Comparison of ENCODE assay signal across 25 cellular contexts in genomic region chr1:191711961-191712360, GRCh38.
"Had no signal": no experiment of that assay in that cellular context is flagged by ENCODE, and none has a peak within 500 bp of the region (broad histone marks: within the 10 kb centered on the region; RNA-seq: fewer than 3 reads in every experiment).

No MANE protein-coding gene starts in this region.

- H3K4me1 ChIP-seq: neural progenitor cell, parathyroid adenoma, psoas muscle, right lobe of liver, suprapubic skin, testis, tibial artery, transverse colon, upper lobe of right lung, uterus had no signal

- H3K27me3 ChIP-seq: neural progenitor cell, ovary, right lobe of liver, suprapubic skin, testis, tibial artery, transverse colon, upper lobe of right lung, uterus had no signal

- ATAC-seq: naive thymus-derived CD4-positive, alpha-beta T cell; natural killer cell; psoas muscle; right cardiac atrium; right lobe of liver; stimulated activated effector memory CD8-positive, alpha-beta T cell treated with anti-CD3 and anti-CD28 coated beads, Interleukin-12 subunit alpha, Interleukin-12 subunit beta, amount 100 ng/mL, for 72 hours; stimulated activated naive CD8-positive, alpha-beta T cell treated with anti-CD3 and anti-CD28 coated beads, Interleukin-15, amount 100 ng/mL, for 72 hours; stimulated activated naive CD8-positive, alpha-beta T cell treated with anti-CD3 and anti-CD28 coated beads, Interleukin-15, Interleukin-2, amounts not matched to agents 100 U/mL and 50 U/mL, for 24 hours; upper lobe of right lung had no signal

- H3K9me3 ChIP-seq: ovary, psoas muscle, right lobe of liver, suprapubic skin, testis, tibial artery, transverse colon, upper lobe of right lung, uterus had no signal

- H3K4me3 ChIP-seq: neural progenitor cell, ovary, psoas muscle, right lobe of liver, skin epidermis, suprapubic skin, testis, tibial artery, transverse colon, upper lobe of right lung, uterus had no signal

- DNase-seq: naive thymus-derived CD4-positive, alpha-beta T cell; natural killer cell; occipital lobe; ovary; psoas muscle; right cardiac atrium; right lobe of liver; stimulated activated CD4-positive, alpha-beta T cell treated with anti-CD3 and anti-CD28 coated beads, Interleukin-15, amount 100 ng/mL, for 24 hours; stimulated activated CD4-positive, alpha-beta T cell treated with anti-CD3 and anti-CD28 coated beads, Interleukin-2, amount 100 ng/mL, for 24 hours; stimulated activated CD4-positive, alpha-beta T cell treated with anti-CD3 and anti-CD28 coated beads, Interleukin-2, amount 100 ng/mL, for 48 hours; stimulated activated CD4-positive, alpha-beta T cell treated with anti-CD3 and anti-CD28 coated beads, Interleukin-4, amount 100 ng/mL, for 24 hours; stimulated activated naive CD4-positive, alpha-beta T cell; stimulated activated naive CD8-positive, alpha-beta T cell treated with anti-CD3 and anti-CD28 coated beads, Interleukin-15, amount 100 ng/mL, for 72 hours; stimulated activated naive CD8-positive, alpha-beta T cell treated with anti-CD3 and anti-CD28 coated beads, Interleukin-15, Interleukin-2, amounts not matched to agents 100 U/mL and 50 U/mL, for 24 hours; substantia nigra; testis; tibial artery; transverse colon; upper lobe of right lung; uterus had no signal

- H3K27ac ChIP-seq: neural progenitor cell, ovary, parathyroid adenoma, psoas muscle, right lobe of liver, skin epidermis, suprapubic skin, testis, tibial artery, transverse colon, upper lobe of right lung, uterus had no signal

- H3K36me3 ChIP-seq: neural progenitor cell, ovary, right lobe of liver, suprapubic skin, tibial artery, transverse colon, upper lobe of right lung, uterus had no signal
